1 cellular context compared by ENCODE assay signal in the genomic region with DNA sequence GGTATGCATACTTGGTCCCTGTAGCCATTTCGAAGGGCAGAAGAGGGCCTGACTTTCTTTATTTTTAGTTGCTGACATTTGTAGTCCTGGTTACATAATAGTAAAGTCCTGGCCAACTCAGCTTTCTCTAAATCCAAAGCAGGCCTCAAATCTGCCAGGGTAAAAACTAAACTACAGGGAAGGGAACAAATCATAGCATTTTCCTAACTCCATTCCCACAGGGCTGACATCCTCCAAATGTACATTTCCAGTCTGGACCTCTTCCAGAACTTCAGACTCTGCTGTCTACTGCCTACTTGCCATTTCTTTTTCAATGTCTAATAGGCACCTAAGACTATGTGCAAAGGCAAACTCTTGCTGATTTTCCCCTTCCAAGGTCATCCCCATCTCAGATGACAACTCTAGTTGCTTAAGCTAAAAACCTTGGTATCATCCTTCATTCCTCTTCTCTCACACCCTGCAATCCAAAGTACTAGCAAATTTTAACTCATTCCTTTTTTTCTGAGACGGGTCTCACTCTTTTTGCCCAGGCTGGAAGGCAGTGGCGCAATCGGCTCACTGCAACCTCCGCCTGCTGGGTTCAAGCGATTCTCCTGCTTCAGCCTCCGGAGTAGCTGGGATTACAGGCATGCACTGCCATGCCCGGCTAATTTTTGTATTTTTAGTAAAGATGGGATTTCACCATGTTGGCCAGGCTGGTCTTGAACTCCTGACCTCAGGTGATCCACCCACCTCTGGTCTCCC.
A peak's percentile ranks its signal among the peaks of the same experiment; 100 is the strongest.
TF ChIP-seq lines count a peak whose summit lies in the region.

No MANE protein-coding gene starts in this region.

TF ChIP-seq in K562, 482 proteins besides CTCF, POLR2A, EP300 and RAD21:
- no peak for TF ChIP-seq U2AF1 (optimal IDR thresholded peaks at IDR 0.05; ENCODE audit: low read depth, low read length)
- no peak for TF ChIP-seq POU5F1 (IDR thresholded peaks at IDR 0.05; ENCODE audit: borderline replicate concordance, low read depth, low read length, partially characterized antibody)
- no peak; the same call in 1 of the 2 replicates for TF ChIP-seq OTX1 (CRISPR knock-in tag; IDR thresholded peaks at IDR 0.05)
- TF ChIP-seq, protein P1, sequence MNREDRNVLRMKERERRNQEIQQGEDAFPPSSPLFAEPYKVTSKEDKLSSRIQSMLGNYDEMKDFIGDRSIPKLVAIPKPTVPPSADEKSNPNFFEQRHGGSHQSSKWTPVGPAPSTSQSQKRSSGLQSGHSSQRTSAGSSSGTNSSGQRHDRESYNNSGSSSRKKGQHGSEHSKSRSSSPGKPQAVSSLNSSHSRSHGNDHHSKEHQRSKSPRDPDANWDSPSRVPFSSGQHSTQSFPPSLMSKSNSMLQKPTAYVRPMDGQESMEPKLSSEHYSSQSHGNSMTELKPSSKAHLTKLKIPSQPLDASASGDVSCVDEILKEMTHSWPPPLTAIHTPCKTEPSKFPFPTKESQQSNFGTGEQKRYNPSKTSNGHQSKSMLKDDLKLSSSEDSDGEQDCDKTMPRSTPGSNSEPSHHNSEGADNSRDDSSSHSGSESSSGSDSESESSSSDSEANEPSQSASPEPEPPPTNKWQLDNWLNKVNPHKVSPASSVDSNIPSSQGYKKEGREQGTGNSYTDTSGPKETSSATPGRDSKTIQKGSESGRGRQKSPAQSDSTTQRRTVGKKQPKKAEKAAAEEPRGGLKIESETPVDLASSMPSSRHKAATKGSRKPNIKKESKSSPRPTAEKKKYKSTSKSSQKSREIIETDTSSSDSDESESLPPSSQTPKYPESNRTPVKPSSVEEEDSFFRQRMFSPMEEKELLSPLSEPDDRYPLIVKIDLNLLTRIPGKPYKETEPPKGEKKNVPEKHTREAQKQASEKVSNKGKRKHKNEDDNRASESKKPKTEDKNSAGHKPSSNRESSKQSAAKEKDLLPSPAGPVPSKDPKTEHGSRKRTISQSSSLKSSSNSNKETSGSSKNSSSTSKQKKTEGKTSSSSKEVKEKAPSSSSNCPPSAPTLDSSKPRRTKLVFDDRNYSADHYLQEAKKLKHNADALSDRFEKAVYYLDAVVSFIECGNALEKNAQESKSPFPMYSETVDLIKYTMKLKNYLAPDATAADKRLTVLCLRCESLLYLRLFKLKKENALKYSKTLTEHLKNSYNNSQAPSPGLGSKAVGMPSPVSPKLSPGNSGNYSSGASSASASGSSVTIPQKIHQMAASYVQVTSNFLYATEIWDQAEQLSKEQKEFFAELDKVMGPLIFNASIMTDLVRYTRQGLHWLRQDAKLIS (CRISPR knock-in tag; IDR thresholded peaks at IDR 0.05) = peak; percentile 17; the same call in 1 of the 2 replicates
- no peak for TF ChIP-seq C11orf30 (IDR thresholded peaks at IDR 0.05; ENCODE audit: low read depth)
- 0 out of 2 replicates have a peak, but pooled peaks have one; percentile 11 for TF ChIP-seq SMARCA4 (IDR thresholded peaks at IDR 0.05)
- TF ChIP-seq POLR2G (IDR thresholded peaks at IDR 0.05; ENCODE audit: low read depth, low read length) = peak; percentile 47
- TF ChIP-seq RBFOX2 (IDR thresholded peaks at IDR 0.05; ENCODE audit: low read depth, low read length) = peak; percentile 41; the same call in 1 of the 2 replicates
- no peak for TF ChIP-seq ZZZ3 (IDR thresholded peaks at IDR 0.05)
- TF ChIP-seq CEBPB (tag; IDR thresholded peaks at IDR 0.05) = peak; percentile 75
- TF ChIP-seq GABPB2 (CRISPR knock-in tag; conservative IDR thresholded peaks at IDR 0.05) = 0 out of 2 replicates have a peak, but pooled peaks have one; percentile 43
- TF ChIP-seq ILF3 (IDR thresholded peaks at IDR 0.05; ENCODE audit: borderline replicate concordance) = 0 out of 2 replicates have a peak, but pooled peaks have one; percentile 24
- TF ChIP-seq, protein P2, sequence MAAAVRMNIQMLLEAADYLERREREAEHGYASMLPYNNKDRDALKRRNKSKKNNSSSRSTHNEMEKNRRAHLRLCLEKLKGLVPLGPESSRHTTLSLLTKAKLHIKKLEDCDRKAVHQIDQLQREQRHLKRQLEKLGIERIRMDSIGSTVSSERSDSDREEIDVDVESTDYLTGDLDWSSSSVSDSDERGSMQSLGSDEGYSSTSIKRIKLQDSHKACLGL (CRISPR knock-in tag; IDR thresholded peaks at IDR 0.05; ENCODE audit: borderline replicate concordance, poor library complexity, severe bottlenecking) = no peak
- TF ChIP-seq, protein P3, sequence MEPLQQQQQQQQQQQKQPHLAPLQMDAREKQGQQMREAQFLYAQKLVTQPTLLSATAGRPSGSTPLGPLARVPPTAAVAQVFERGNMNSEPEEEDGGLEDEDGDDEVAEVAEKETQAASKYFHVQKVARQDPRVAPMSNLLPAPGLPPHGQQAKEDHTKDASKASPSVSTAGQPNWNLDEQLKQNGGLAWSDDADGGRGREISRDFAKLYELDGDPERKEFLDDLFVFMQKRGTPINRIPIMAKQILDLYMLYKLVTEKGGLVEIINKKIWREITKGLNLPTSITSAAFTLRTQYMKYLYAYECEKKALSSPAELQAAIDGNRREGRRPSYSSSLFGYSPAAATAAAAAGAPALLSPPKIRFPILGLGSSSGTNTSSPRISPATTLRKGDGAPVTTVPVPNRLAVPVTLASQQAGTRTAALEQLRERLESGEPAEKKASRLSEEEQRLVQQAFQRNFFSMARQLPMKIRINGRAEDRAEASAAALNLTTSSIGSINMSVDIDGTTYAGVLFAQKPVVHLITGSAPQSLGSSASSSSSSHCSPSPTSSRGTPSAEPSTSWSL (CRISPR knock-in tag; IDR thresholded peaks at IDR 0.05; ENCODE audit: borderline replicate concordance) = no peak
- TF ChIP-seq NR2C1 (IDR thresholded peaks at IDR 0.05) = no peak
- TF ChIP-seq NR2C1 (tag; IDR thresholded peaks at IDR 0.05) = no peak
- TF ChIP-seq ZNF134 (CRISPR knock-in tag; conservative IDR thresholded peaks at IDR 0.05) = no peak
- TF ChIP-seq, protein P4, sequence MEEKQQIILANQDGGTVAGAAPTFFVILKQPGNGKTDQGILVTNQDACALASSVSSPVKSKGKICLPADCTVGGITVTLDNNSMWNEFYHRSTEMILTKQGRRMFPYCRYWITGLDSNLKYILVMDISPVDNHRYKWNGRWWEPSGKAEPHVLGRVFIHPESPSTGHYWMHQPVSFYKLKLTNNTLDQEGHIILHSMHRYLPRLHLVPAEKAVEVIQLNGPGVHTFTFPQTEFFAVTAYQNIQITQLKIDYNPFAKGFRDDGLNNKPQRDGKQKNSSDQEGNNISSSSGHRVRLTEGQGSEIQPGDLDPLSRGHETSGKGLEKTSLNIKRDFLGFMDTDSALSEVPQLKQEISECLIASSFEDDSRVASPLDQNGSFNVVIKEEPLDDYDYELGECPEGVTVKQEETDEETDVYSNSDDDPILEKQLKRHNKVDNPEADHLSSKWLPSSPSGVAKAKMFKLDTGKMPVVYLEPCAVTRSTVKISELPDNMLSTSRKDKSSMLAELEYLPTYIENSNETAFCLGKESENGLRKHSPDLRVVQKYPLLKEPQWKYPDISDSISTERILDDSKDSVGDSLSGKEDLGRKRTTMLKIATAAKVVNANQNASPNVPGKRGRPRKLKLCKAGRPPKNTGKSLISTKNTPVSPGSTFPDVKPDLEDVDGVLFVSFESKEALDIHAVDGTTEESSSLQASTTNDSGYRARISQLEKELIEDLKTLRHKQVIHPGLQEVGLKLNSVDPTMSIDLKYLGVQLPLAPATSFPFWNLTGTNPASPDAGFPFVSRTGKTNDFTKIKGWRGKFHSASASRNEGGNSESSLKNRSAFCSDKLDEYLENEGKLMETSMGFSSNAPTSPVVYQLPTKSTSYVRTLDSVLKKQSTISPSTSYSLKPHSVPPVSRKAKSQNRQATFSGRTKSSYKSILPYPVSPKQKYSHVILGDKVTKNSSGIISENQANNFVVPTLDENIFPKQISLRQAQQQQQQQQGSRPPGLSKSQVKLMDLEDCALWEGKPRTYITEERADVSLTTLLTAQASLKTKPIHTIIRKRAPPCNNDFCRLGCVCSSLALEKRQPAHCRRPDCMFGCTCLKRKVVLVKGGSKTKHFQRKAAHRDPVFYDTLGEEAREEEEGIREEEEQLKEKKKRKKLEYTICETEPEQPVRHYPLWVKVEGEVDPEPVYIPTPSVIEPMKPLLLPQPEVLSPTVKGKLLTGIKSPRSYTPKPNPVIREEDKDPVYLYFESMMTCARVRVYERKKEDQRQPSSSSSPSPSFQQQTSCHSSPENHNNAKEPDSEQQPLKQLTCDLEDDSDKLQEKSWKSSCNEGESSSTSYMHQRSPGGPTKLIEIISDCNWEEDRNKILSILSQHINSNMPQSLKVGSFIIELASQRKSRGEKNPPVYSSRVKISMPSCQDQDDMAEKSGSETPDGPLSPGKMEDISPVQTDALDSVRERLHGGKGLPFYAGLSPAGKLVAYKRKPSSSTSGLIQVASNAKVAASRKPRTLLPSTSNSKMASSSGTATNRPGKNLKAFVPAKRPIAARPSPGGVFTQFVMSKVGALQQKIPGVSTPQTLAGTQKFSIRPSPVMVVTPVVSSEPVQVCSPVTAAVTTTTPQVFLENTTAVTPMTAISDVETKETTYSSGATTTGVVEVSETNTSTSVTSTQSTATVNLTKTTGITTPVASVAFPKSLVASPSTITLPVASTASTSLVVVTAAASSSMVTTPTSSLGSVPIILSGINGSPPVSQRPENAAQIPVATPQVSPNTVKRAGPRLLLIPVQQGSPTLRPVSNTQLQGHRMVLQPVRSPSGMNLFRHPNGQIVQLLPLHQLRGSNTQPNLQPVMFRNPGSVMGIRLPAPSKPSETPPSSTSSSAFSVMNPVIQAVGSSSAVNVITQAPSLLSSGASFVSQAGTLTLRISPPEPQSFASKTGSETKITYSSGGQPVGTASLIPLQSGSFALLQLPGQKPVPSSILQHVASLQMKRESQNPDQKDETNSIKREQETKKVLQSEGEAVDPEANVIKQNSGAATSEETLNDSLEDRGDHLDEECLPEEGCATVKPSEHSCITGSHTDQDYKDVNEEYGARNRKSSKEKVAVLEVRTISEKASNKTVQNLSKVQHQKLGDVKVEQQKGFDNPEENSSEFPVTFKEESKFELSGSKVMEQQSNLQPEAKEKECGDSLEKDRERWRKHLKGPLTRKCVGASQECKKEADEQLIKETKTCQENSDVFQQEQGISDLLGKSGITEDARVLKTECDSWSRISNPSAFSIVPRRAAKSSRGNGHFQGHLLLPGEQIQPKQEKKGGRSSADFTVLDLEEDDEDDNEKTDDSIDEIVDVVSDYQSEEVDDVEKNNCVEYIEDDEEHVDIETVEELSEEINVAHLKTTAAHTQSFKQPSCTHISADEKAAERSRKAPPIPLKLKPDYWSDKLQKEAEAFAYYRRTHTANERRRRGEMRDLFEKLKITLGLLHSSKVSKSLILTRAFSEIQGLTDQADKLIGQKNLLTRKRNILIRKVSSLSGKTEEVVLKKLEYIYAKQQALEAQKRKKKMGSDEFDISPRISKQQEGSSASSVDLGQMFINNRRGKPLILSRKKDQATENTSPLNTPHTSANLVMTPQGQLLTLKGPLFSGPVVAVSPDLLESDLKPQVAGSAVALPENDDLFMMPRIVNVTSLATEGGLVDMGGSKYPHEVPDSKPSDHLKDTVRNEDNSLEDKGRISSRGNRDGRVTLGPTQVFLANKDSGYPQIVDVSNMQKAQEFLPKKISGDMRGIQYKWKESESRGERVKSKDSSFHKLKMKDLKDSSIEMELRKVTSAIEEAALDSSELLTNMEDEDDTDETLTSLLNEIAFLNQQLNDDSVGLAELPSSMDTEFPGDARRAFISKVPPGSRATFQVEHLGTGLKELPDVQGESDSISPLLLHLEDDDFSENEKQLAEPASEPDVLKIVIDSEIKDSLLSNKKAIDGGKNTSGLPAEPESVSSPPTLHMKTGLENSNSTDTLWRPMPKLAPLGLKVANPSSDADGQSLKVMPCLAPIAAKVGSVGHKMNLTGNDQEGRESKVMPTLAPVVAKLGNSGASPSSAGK (IDR thresholded peaks at IDR 0.05) = 0 out of 2 replicates have a peak, but pooled peaks have one; percentile 5
- TF ChIP-seq, protein P5, sequence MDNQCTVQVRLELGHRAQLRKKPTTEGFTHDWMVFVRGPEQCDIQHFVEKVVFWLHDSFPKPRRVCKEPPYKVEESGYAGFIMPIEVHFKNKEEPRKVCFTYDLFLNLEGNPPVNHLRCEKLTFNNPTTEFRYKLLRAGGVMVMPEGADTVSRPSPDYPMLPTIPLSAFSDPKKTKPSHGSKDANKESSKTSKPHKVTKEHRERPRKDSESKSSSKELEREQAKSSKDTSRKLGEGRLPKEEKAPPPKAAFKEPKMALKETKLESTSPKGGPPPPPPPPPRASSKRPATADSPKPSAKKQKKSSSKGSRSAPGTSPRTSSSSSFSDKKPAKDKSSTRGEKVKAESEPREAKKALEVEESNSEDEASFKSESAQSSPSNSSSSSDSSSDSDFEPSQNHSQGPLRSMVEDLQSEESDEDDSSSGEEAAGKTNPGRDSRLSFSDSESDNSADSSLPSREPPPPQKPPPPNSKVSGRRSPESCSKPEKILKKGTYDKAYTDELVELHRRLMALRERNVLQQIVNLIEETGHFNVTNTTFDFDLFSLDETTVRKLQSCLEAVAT (IDR thresholded peaks at IDR 0.05) = peak; percentile 35 to 64; a peak in 2 of 4 replicates
- TF ChIP-seq, protein P6, sequence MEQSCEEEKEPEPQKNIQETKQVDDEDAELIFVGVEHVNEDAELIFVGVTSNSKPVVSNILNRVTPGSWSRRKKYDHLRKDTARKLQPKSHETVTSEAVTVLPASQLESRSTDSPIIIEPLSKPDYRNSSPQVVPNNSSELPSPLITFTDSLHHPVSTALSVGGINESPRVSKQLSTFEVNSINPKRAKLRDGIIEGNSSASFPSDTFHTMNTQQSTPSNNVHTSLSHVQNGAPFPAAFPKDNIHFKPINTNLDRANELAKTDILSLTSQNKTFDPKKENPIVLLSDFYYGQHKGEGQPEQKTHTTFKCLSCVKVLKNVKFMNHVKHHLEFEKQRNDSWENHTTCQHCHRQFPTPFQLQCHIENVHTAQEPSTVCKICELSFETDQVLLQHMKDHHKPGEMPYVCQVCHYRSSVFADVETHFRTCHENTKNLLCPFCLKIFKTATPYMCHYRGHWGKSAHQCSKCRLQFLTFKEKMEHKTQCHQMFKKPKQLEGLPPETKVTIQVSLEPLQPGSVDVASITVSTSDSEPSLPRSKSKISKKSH (CRISPR knock-in tag; IDR thresholded peaks at IDR 0.05) = no peak
- peak; percentile 19 for TF ChIP-seq SIRT6 (IDR thresholded peaks at IDR 0.05; ENCODE audit: low read depth, low read length)
- TF ChIP-seq HOXB6 (CRISPR knock-in tag; IDR thresholded peaks at IDR 0.05; ENCODE audit: borderline replicate concordance) = no peak
- TF ChIP-seq TCFL5 (CRISPR knock-in tag; conservative IDR thresholded peaks at IDR 0.05) = no peak
- 0 out of 2 replicates have a peak, but pooled peaks have one; percentile 10 for TF ChIP-seq TGIF2 (CRISPR knock-in tag; IDR thresholded peaks at IDR 0.05)
- peak; percentile 49; the same call in 1 of the 2 replicates for TF ChIP-seq CEBPG (CRISPR knock-in tag; IDR thresholded peaks at IDR 0.05)
- peak; percentile 32 to 62; a peak in 1 of 4 replicates for TF ChIP-seq CEBPG (tag; conservative IDR thresholded peaks at IDR 0.05 in 1 of 2, IDR thresholded peaks at IDR 0.05 in 1 of 2)
- no peak for TF ChIP-seq NRF1 (conservative IDR thresholded peaks at IDR 0.05 in 1 of 2, IDR thresholded peaks at IDR 0.05 in 1 of 2)
- no peak; the same call in 1 of the 2 replicates for TF ChIP-seq CBX1 (IDR thresholded peaks at IDR 0.05; ENCODE audit: low read depth)
- 0 out of 2 replicates have a peak, but pooled peaks have one; percentile 33 for TF ChIP-seq NCOR1 (IDR thresholded peaks at IDR 0.05)
- peak; percentile 44; the same call in 1 of the 2 replicates for TF ChIP-seq PML (IDR thresholded peaks at IDR 0.05; ENCODE audit: low read length)
- TF ChIP-seq NFATC3 (IDR thresholded peaks at IDR 0.05) = no peak
- TF ChIP-seq MXI1 (IDR thresholded peaks at IDR 0.05; ENCODE audit: low read depth, low read length) = no peak
- peak; percentile 40 for TF ChIP-seq POLR2B (IDR thresholded peaks at IDR 0.05; ENCODE audit: low read depth, partially characterized antibody)
- no peak for TF ChIP-seq PRMT5 (CRISPR knock-in tag; IDR thresholded peaks at IDR 0.05)
- no peak for TF ChIP-seq ELF4 (CRISPR knock-in tag; IDR thresholded peaks at IDR 0.05)
- no peak for TF ChIP-seq ZC3H4 (CRISPR knock-in tag; IDR thresholded peaks at IDR 0.05; ENCODE audit: borderline replicate concordance)
